ENCODE assay signal across 14 cellular contexts in genomic region chr19:10895920-10896319, GRCh38. TPM values are rescaled to one million over a fixed set of nuclear protein-coding genes. Genes with fewer than 3 reads are reported as not detected.
DNase-seq lines count a peak whose midpoint lies in the region; ATAC-seq and TF ChIP-seq lines count a peak whose summit lies in the region.
"Had no signal": no experiment of that assay in that cellular context is flagged by ENCODE, and none has a peak within 500 bp of the region (broad histone marks: within the 10 kb centered on the region; RNA-seq: fewer than 3 reads in every experiment).

No MANE protein-coding gene starts in this region.

- no peak overlapping the region for H3K4me3 Mint-ChIP-seq in dendritic cell treated with granulocyte-macrophage colony-stimulating factor and Interleukin-4, amounts not matched to agents 40 ng/mL and 50 ng/mL, for 4 days
- H3K4me3 Mint-ChIP-seq: activated CD8-positive, alpha-beta memory T cell treated with anti-CD3 and anti-CD28 coated beads, Interleukin-2, amount 10 ng/mL, durations not matched to agents 7 days and 5 days; CD8-positive, alpha-beta T cell had no signal

- dilution Hi-C loops in IMR-90 (cut with HindIII; ENCODE audit: low sequenced_read_pairs, unreplicated experiment) = no loop called here

- H2AFZ ChIP-seq in IMR-90 (replicated peaks; ENCODE audit: low read length, poor library complexity) = peak overlapping the region; percentile 56

- peaks cover 73% of the 10 kb centered on the region for H4K20me1 ChIP-seq in IMR-90 (ENCODE audit: insufficient read depth, low read length)

- no peak overlapping the region for H4K8ac ChIP-seq in IMR-90 (ENCODE audit: low read depth in 2 of 2, low read length in 2 of 2)

- H3K14ac ChIP-seq in IMR-90 (replicated peaks; ENCODE audit: low read depth, low read length) = no peak overlapping the region

- TF ChIP-seq RAD21 in IMR-90 (IDR thresholded peaks at IDR 0.05; ENCODE audit: low read length) = no peak

- POLR2A ChIA-PET in IMR-90 (lab: Charles Lee; ENCODE audit: unreplicated experiment) = no interaction called here

- peaks cover 51% of the 10 kb centered on the region for H3K4me1 Mint-ChIP-seq in dendritic cell treated with granulocyte-macrophage colony-stimulating factor and Interleukin-4, amounts not matched to agents 40 ng/mL and 50 ng/mL, for 4 days (ENCODE audit: low read depth)

- H3K79me1 ChIP-seq in IMR-90 (ENCODE audit: low read depth in 1 of 2, low read length in 2 of 2) = peaks cover 34 to 88% of the 10 kb centered on the region in 2 experiments

- WGBS in IMR-90 (ENCODE audit: extremely low coverage in 2 of 2, insufficient read length in 1 of 2), 2 experiments = 43% methylated on average over 1 of the region's 12 CpGs; no CpG with 5 or more reads in 1 of the 2 experiments
- 48 to 56% (median 54%) methylated on average over 12 of the region's 12 CpGs for WGBS in psoas muscle, 3 donors

- no peak overlapping the region for H3K9ac ChIP-seq in IMR-90 (ENCODE audit: low read depth, low read length)

- H3K27ac Mint-ChIP-seq in dendritic cell treated with granulocyte-macrophage colony-stimulating factor and Interleukin-4, amounts not matched to agents 40 ng/mL and 50 ng/mL, for 4 days = peak overlapping the region; percentile 18
- H3K27ac Mint-ChIP-seq: activated CD8-positive, alpha-beta memory T cell treated with anti-CD3 and anti-CD28 coated beads, Interleukin-2, amount 10 ng/mL, durations not matched to agents 7 days and 5 days; CD8-positive, alpha-beta T cell had no signal

- CTCF ChIA-PET in IMR-90 (lab: Yijun Ruan, JAX) = no interaction called here

- H3K56ac ChIP-seq in IMR-90 (ENCODE audit: extremely low read depth, insufficient read depth, low read length) = no peak overlapping the region

- H3K36me3 ChIP-seq in IMR-90 (ENCODE audit: control insufficient read depth, insufficient read depth, low read length) (no peaks in the 10 kb centered on the region), psoas muscle (ENCODE audit: insufficient read depth in 1 of 2, low read depth in 1 of 2) (no peaks in the 10 kb centered on the region)

- no peak overlapping the region for H4K91ac ChIP-seq in IMR-90 (ENCODE audit: insufficient read depth, low read depth, low read length)

- H3K4ac ChIP-seq in IMR-90 (ENCODE audit: low read depth, low read length) = no peak overlapping the region

- no peak overlapping the region for H2BK5ac ChIP-seq in IMR-90 (ENCODE audit: low read depth, low read length, poor library complexity, severe bottlenecking)

- H2BK120ac ChIP-seq in IMR-90 (ENCODE audit: low read depth, low read length) = no peak overlapping the region

- no peak overlapping the region for H3K4me3 ChIP-seq in IMR-90 (ENCODE audit: insufficient read depth, low read depth, low read length)
- peak overlapping the region; percentile 53 for H3K4me3 ChIP-seq in psoas muscle
- H3K4me3 ChIP-seq: lung, testis had no signal

- no peak overlapping the region for H2BK20ac ChIP-seq in IMR-90 (ENCODE audit: low read depth, low read length)

- peaks cover 28% of the 10 kb centered on the region for H3K9me1 ChIP-seq in IMR-90 (ENCODE audit: insufficient read depth, low read length)

- no peaks in the 10 kb centered on the region for H3K27me3 Mint-ChIP-seq in dendritic cell treated with granulocyte-macrophage colony-stimulating factor and Interleukin-4, amounts not matched to agents 40 ng/mL and 50 ng/mL, for 4 days
- H3K27me3 Mint-ChIP-seq: activated CD8-positive, alpha-beta memory T cell treated with anti-CD3 and anti-CD28 coated beads, Interleukin-2, amount 10 ng/mL, durations not matched to agents 7 days and 5 days had no signal

- no TSS peak for BruUV-seq in IMR-90 (replicated peaks; lab: Mats Ljungman, UMichigan)

- H3K9me3 ChIP-seq in IMR-90 (ENCODE audit: control insufficient read depth, insufficient read depth, low read length) (no peaks in the 10 kb centered on the region), psoas muscle (no peaks in the 10 kb centered on the region)
- H3K9me3 ChIP-seq: testis had no signal

- H4K5ac ChIP-seq in IMR-90 (ENCODE audit: low read depth, low read length) = no peak overlapping the region

- intact Hi-C loops in IMR-90 (cut with micrococcal nuclease) (no loop called here), psoas muscle (cut with DNase I) (loop anchor here in 1 of 2 donors (2.0 kb wide), 1 partner anchor 17 kb away; no protein-coding TSS in a partner anchor)
- intact Hi-C loops in dendritic cell treated with granulocyte-macrophage colony-stimulating factor and Interleukin-4, amounts not matched to agents 40 ng/mL and 50 ng/mL, for 4 days (cut with micrococcal nuclease) = no loop called here

- peaks cover 19% of the 10 kb centered on the region for H3K36me3 Mint-ChIP-seq in dendritic cell treated with granulocyte-macrophage colony-stimulating factor and Interleukin-4, amounts not matched to agents 40 ng/mL and 50 ng/mL, for 4 days (ENCODE audit: low read depth)
- H3K36me3 Mint-ChIP-seq: activated CD8-positive, alpha-beta memory T cell treated with anti-CD3 and anti-CD28 coated beads, Interleukin-2, amount 10 ng/mL, durations not matched to agents 7 days and 5 days; CD8-positive, alpha-beta T cell had no signal

- no peak overlapping the region for H3K18ac ChIP-seq in IMR-90 (ENCODE audit: low read depth, low read length)

- no peak overlapping the region for H2BK15ac ChIP-seq in IMR-90 (ENCODE audit: low read depth, low read length)

- no peak for TF ChIP-seq CTCF in IMR-90 (conservative IDR thresholded peaks at IDR 0.05; ENCODE audit: low read depth, low read length)
- TF ChIP-seq CTCF in psoas muscle (IDR thresholded peaks at IDR 0.05) = peak; percentile 25

- H2AK5ac ChIP-seq in IMR-90 (ENCODE audit: low read depth, low read length) = no peak overlapping the region

- no peak overlapping the region for H3K27ac ChIP-seq in IMR-90 (ENCODE audit: insufficient read depth, low read length)
- H3K27ac ChIP-seq in psoas muscle = peak overlapping the region; percentile 91
- H3K27ac ChIP-seq: epithelial cell of prostate had no signal

- no peak for DNase-seq in IMR-90
- DNase-seq in psoas muscle = no peak
- DNase-seq in kidney tubule cell (ENCODE audit: low spot score) = no peak
- DNase-seq in erythroblast (lab: John Stamatoyannopoulos, UW) = no peak
- DNase-seq: activated CD8-positive, alpha-beta memory T cell treated with anti-CD3 and anti-CD28 coated beads, Interleukin-2, amount 10 ng/mL, durations not matched to agents 7 days and 5 days; activated naive CD4-positive, alpha-beta T cell treated with anti-CD3 and anti-CD28 coated beads, Interleukin-2, amount 50 U/mL, for 16 hours; CD8-positive, alpha-beta T cell; central memory CD4-positive, alpha-beta T cell; hippocampal formation; testis had no signal

- ATAC-seq in IMR-90 (ENCODE audit: low read depth) (no peak; the same call in 1 of the 2 replicates), psoas muscle (peak in 1 of 4 donors; percentile 11)
- ATAC-seq: activated CD8-positive, alpha-beta memory T cell treated with anti-CD3 and anti-CD28 coated beads, Interleukin-2, amount 10 ng/mL, durations not matched to agents 7 days and 5 days; CD8-positive, alpha-beta T cell had no signal

- H3K27me3 ChIP-seq in IMR-90 (ENCODE audit: control insufficient read depth, insufficient read depth, low read length) = no peaks in the 10 kb centered on the region
- no peaks in the 10 kb centered on the region for H3K27me3 ChIP-seq in psoas muscle (ENCODE audit: insufficient read depth in 3 of 3, low read length in 2 of 3)
- H3K27me3 ChIP-seq: testis had no signal

- H3K4me1 ChIP-seq in IMR-90 (ENCODE audit: control insufficient read depth, insufficient read depth, low read length) (peaks cover 16% of the 10 kb centered on the region), psoas muscle (peaks cover 94% of the 10 kb centered on the region)

- no peaks in the 10 kb centered on the region for H3K9me3 Mint-ChIP-seq in dendritic cell treated with granulocyte-macrophage colony-stimulating factor and Interleukin-4, amounts not matched to agents 40 ng/mL and 50 ng/mL, for 4 days
- H3K9me3 Mint-ChIP-seq: CD8-positive, alpha-beta T cell had no signal

- TF ChIP-seq POLR2A in IMR-90 (IDR thresholded peaks at IDR 0.05; ENCODE audit: low read depth, low read length) (no peak), erythroblast (IDR thresholded peaks at IDR 0.05; ENCODE audit: low read length) (no peak)

- H3K23ac ChIP-seq in IMR-90 (ENCODE audit: low read depth, low read length) = no peak overlapping the region

- peak overlapping the region; percentile 9 for H2AK9ac ChIP-seq in IMR-90 (replicated peaks; ENCODE audit: low read depth, low read length, poor library complexity)

- in situ Hi-C loops in IMR-90 (cut with MboI; ENCODE audit: low sequenced_read_pairs) = no loop called here

- no peak overlapping the region for H3K4me2 ChIP-seq in IMR-90 (ENCODE audit: low read depth, low read length)

RNA-seq across cellular contexts. Expression of gene CARM1, which starts 24.6 kb away (rescaled TPM):
- total RNA-seq in IMR-90 (2012; rRNA removed) (17.2 and 20.3 TPM in 2 replicates), psoas muscle (100 to 1,000 TPM in 2 of 4 donors, 10 to 100 TPM in 2; 59.1 to 105 (median 88.6) TPM)
- polyA plus RNA-seq in IMR-90 (2012; rRNA removed) (67.1 and 72.1 TPM in 2 replicates), psoas muscle (100 to 1,000 TPM in 1 of 3 donors, 10 to 100 TPM in 2; 61.1 to 110 (median 94.7) TPM)
- 48.1 and 93.2 TPM in 2 replicates for polyA plus RNA-seq in IMR-90 (2012; cell fraction: cytosol; rRNA removed)
- polyA plus RNA-seq in IMR-90 (2012; cell fraction: nucleus; rRNA removed; ENCODE audit: low replicate concordance) = 66.7 and 125 TPM in 2 replicates

RNA-seq across cellular contexts. Expression of gene YIPF2, which starts 32.5 kb away (rescaled TPM):
- 53.6 and 61.5 TPM in 2 replicates for total RNA-seq in IMR-90 (2012; rRNA removed)
- 78.0 and 110 TPM in 2 replicates for polyA plus RNA-seq in IMR-90 (2012; rRNA removed)
- 74.0 and 129 TPM in 2 replicates for polyA plus RNA-seq in IMR-90 (2012; cell fraction: cytosol; rRNA removed)
- 108 and 239 TPM in 2 replicates for polyA plus RNA-seq in IMR-90 (2012; cell fraction: nucleus; rRNA removed; ENCODE audit: low replicate concordance)
- total RNA-seq in psoas muscle = 10 to 100 TPM; 12.1 to 18.0 (median 16.7) TPM
- 10 to 100 TPM; 13.7 to 18.5 (median 18.1) TPM for polyA plus RNA-seq in psoas muscle

RNA-seq across cellular contexts. Expression of gene TIMM29, which starts 32.7 kb away (rescaled TPM):
- total RNA-seq in IMR-90 (2012; rRNA removed) = 13.4 and 13.9 TPM in 2 replicates
- polyA plus RNA-seq in IMR-90 (2012; rRNA removed) = 9.3 and 10.8 TPM in 2 replicates
- polyA plus RNA-seq in IMR-90 (2012; cell fraction: cytosol; rRNA removed) = 13.5 and 20.9 TPM in 2 replicates
- 5.5 and 16.3 TPM in 2 replicates for polyA plus RNA-seq in IMR-90 (2012; cell fraction: nucleus; rRNA removed; ENCODE audit: low replicate concordance)
- total RNA-seq in psoas muscle = 10 to 100 TPM; 12.9 to 24.2 (median 17.0) TPM
- 10 to 100 TPM; 17.1 to 29.0 (median 20.2) TPM for polyA plus RNA-seq in psoas muscle

RNA-seq across cellular contexts. Expression of gene C19orf38, which starts 47.7 kb away (rescaled TPM):
- total RNA-seq in IMR-90 (2012; rRNA removed) (0.18 and 0.28 TPM in 2 replicates), psoas muscle (1 to 10 TPM in 3 of 4 donors, under 1 TPM in 1; 0.30 to 1.8 (median 1.4) TPM)
- polyA plus RNA-seq in IMR-90 (2012; rRNA removed) (0.16 and 0.19 TPM in 2 replicates), psoas muscle (1 to 10 TPM; 1.0 to 2.9 (median 1.3) TPM)
- 0.51 and 0.58 TPM in 2 replicates for polyA plus RNA-seq in IMR-90 (2012; cell fraction: cytosol; rRNA removed)
- polyA plus RNA-seq in IMR-90 (2012; cell fraction: nucleus; rRNA removed; ENCODE audit: low replicate concordance) = 0.61 and 0.69 TPM in 2 replicates
- total RNA-seq: CD8-positive, alpha-beta T cell; G401 had no signal

RNA-seq across cellular contexts. Expression of gene TMED1, which starts 59.9 kb away (rescaled TPM):
- total RNA-seq in IMR-90 (2012; rRNA removed) = 32.8 and 37.6 TPM in 2 replicates
- 41.4 and 46.3 TPM in 2 replicates for polyA plus RNA-seq in IMR-90 (2012; rRNA removed)
- 69.8 and 76.0 TPM in 2 replicates for polyA plus RNA-seq in IMR-90 (2012; cell fraction: cytosol; rRNA removed)
- 17.4 and 25.2 TPM in 2 replicates for polyA plus RNA-seq in IMR-90 (2012; cell fraction: nucleus; rRNA removed; ENCODE audit: low replicate concordance)
- 10 to 100 TPM; 30.1 to 37.5 (median 34.2) TPM for total RNA-seq in psoas muscle
- 10 to 100 TPM; 54.4 to 79.3 (median 57.6) TPM for polyA plus RNA-seq in psoas muscle
